7 cellular contexts compared by ENCODE assay signal in genomic region chr1:1615256-1616044, GRCh38. TPM values are rescaled to one million over a fixed set of nuclear protein-coding genes. Genes with fewer than 3 reads are reported as not detected.
DNase-seq lines count a peak whose midpoint lies in the region; ATAC-seq and TF ChIP-seq lines count a peak whose summit lies in the region.

TSS of gene MIB2 (plus strand) at chr1:1615500. CDS start at chr1:1623453, 7,953 bp downstream.

- DNase-seq in NCI-H2029 (lab: John Stamatoyannopoulos, UW) (peak; percentile 95), T-helper 9 cell (peak; percentile 98), astrocyte of the cerebellum (ENCODE audit: low read depth) (peak; percentile 84), hepatocyte (ENCODE audit: low spot score) (peak; percentile 99), retina (peak; percentile 95)

- no peaks in the 10 kb centered on the region for H3K9me2 ChIP-seq in hepatocyte (replicated peaks; ENCODE audit: insufficient read depth)

- H3K4me2 ChIP-seq in hepatocyte: peak within 1 kb of the TSS; percentile 94

- no peaks in the 10 kb centered on the region for H3K36me3 ChIP-seq in hepatocyte (replicated peaks; ENCODE audit: insufficient read depth, low read depth)

- peak within 1 kb of the TSS; percentile 100 for H3K27ac ChIP-seq in hepatocyte

- no peaks in the 10 kb centered on the region for H3K27me3 ChIP-seq in hepatocyte

- H2AFZ ChIP-seq in hepatocyte: peak within 1 kb of the TSS; percentile 88

- in situ Hi-C loops in astrocyte of the cerebellum (cut with HindIII; ENCODE audit: low sequenced_read_pairs): no loop called here

- WGBS in hepatocyte (ENCODE audit: low lambda C conversion rate, missing lambda C conversion rate): under 1% methylated on average over 92 of the region's 107 CpGs

- H3K9me3 ChIP-seq in hepatocyte (ENCODE audit: low read depth): no peaks in the 10 kb centered on the region

- H3K79me2 ChIP-seq in hepatocyte: peaks cover 61% of the 10 kb centered on the region

- H3K4me3 ChIP-seq in astrocyte of the cerebellum (ENCODE audit: low read depth, low read length): peak within 1 kb of the TSS; percentile 87
- peak within 1 kb of the TSS; percentile 97 for H3K4me3 ChIP-seq in hepatocyte

- TF ChIP-seq CTCF in astrocyte of the cerebellum (IDR thresholded peaks at IDR 0.05; ENCODE audit: low read depth, low read length, missing control alignments) (no peak), hepatocyte (IDR thresholded peaks at IDR 0.05; ENCODE audit: poor library complexity) (no peak)

- H4K20me1 ChIP-seq in hepatocyte (ENCODE audit: insufficient read depth, poor library complexity, severe bottlenecking): peaks cover 14% of the 10 kb centered on the region

- peaks cover 19% of the 10 kb centered on the region for H3K4me1 ChIP-seq in hepatocyte (ENCODE audit: insufficient read depth)

- ATAC-seq in GM18508 (IDR thresholded peaks at IDR 0.05; ENCODE audit: insufficient read depth, unreplicated experiment) (peak; percentile 62), HG02973 (IDR thresholded peaks at IDR 0.05; ENCODE audit: unreplicated experiment) (peak; percentile 67)

RNA-seq across cellular contexts. Expression of gene MIB2, which starts in this region (rescaled TPM):
- total RNA-seq in hepatocyte: 34.8 and 47.5 TPM in 2 replicates
- polyA plus RNA-seq in hepatocyte: 75.3 and 121 TPM in 2 replicates

Comparison
In these comparisons a context has a peak if more than half of its experiments do, and no peak if none do; other contexts are left out.
1. Peak in every context shown above with its lines: DNase-seq, ATAC-seq, H3K4me3 ChIP-seq and H3K27ac ChIP-seq.